Comparison of ENCODE assay signal across 10 cellular contexts in the genomic region with DNA sequence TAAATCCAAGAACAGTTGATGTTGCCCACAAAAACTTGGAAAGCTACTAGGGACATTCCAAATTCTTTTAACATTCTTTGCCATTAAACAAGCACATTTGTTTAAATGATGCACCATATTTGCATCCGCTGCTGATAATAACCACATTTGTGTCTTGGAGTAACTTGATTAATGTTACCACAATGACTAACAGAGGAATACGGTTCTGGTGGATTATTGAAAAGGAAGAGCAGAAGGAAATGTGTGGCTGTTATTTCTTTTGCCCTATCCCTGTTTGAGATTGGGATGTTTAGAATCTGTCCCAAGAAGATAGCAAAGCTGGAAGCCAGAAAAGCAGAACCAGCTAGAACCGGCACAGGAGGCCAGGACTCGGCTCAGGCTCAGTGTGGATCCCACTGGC. TPM values are rescaled to one million over a fixed set of nuclear protein-coding genes. Genes with fewer than 3 reads are reported as not detected.
A peak's percentile ranks its signal among the peaks of the same experiment; 100 is the strongest.
DNase-seq lines count a peak whose midpoint lies in the region; ATAC-seq and TF ChIP-seq lines count a peak whose summit lies in the region.
"Had no signal": no experiment of that assay in that cellular context is flagged by ENCODE, and none has a peak within 500 bp of the region (broad histone marks: within the 10 kb centered on the region; RNA-seq: fewer than 3 reads in every experiment).

No MANE protein-coding gene starts in this region.

- 32 to 35% methylated on average over 4 of the region's 4 CpGs for WGBS in upper lobe of left lung, 2 donors

- no peak for TF ChIP-seq CTCF in right atrium auricular region (IDR thresholded peaks at IDR 0.05)
- TF ChIP-seq CTCF in upper lobe of left lung (IDR thresholded peaks at IDR 0.05) = no peak

- no peak for ATAC-seq in upper lobe of left lung (ENCODE audit: low FRiP score in 2 of 2)
- ATAC-seq in GM21528 (IDR thresholded peaks at IDR 0.05; ENCODE audit: low FRiP score, unreplicated experiment) = no peak

- no peaks in the 10 kb centered on the region for H3K36me3 ChIP-seq in right atrium auricular region
- no peaks in the 10 kb centered on the region for H3K36me3 ChIP-seq in upper lobe of left lung

- no peak for TF ChIP-seq POLR2A in upper lobe of left lung (IDR thresholded peaks at IDR 0.05)

- DNase-seq in right atrium auricular region (ENCODE audit: low spot score) (no peak), cardiac septum (ENCODE audit: low spot score) (no peak), amniotic stem cell (lab: John Stamatoyannopoulos, UW) (peak; percentile 36), hepatic stellate cell (ENCODE audit: low spot score) (peak; percentile 73), upper lobe of left lung (no peak), hypothalamus (lab: John Stamatoyannopoulos, UW) (no peak), activated T-cell treated with anti-CD3 and anti-CD28 coated beads for 4 hours (no peak)
- DNase-seq: ACHN; activated CD4-positive, alpha-beta T cell treated with anti-CD3 and anti-CD28 coated beads for 4 hours had no signal

- H3K4me3 ChIP-seq in right atrium auricular region (peak overlapping the region in 1 of 2 donors; percentile 28), upper lobe of left lung (peak overlapping the region in 1 of 4 donors; percentile 18)

- H3K9me3 ChIP-seq in right atrium auricular region = no peaks in the 10 kb centered on the region
- H3K9me3 ChIP-seq in upper lobe of left lung = no peaks in the 10 kb centered on the region

- H3K4me1 ChIP-seq in right atrium auricular region (peaks cover 0 to 26% of the 10 kb centered on the region in 2 donors), upper lobe of left lung (peaks cover 0 to 19% (median 8%) of the 10 kb centered on the region in 4 donors)

- TF ChIP-seq EP300 in upper lobe of left lung (IDR thresholded peaks at IDR 0.05) = no peak

- intact Hi-C loops in cardiac septum (cut with DNase I) = loop anchor here (5.0 kb wide), 1 partner anchor 395 kb away; no protein-coding TSS in a partner anchor

- H3K27ac ChIP-seq in right atrium auricular region (peak overlapping the region; percentile 46 to 61), upper lobe of left lung (peak overlapping the region in 3 of 4 donors; percentile 32 to 73 (median 53))

- H3K27me3 ChIP-seq in right atrium auricular region (no peaks in the 10 kb centered on the region), upper lobe of left lung (no peaks in the 10 kb centered on the region)

RNA-seq across cellular contexts. Expression of a gene that starts 39.2 kb away (rescaled TPM):
- 10 to 100 TPM; 50.0 to 56.3 TPM for total RNA-seq in right atrium auricular region
- 49.4 TPM for total RNA-seq in cardiac septum
- total RNA-seq in upper lobe of left lung = 10 to 100 TPM in 5 of 6 donors, 1 to 10 TPM in 1; 7.0 to 34.6 (median 14.1) TPM

Comparison
In these comparisons a context has a peak if more than half of its experiments do, and no peak if none do; other contexts are left out.
1. DNase-seq: peak in amniotic stem cell (single experiment) and hepatic stellate cell (single experiment); none in right atrium auricular region (single experiment), cardiac septum (single experiment), upper lobe of left lung (0 of 2), hypothalamus (0 of 51) and activated T-cell treated with anti-CD3 and anti-CD28 coated beads for 4 hours (single experiment).